In genomic region chr7:26307226-26307625, GRCh38 we compare ENCODE assay signal across 1 cellular context.
A peak's percentile ranks its signal among the peaks of the same experiment; 100 is the strongest.
TF ChIP-seq lines count a peak whose summit lies in the region.

No MANE protein-coding gene starts in this region.

TF ChIP-seq in K562, 482 proteins besides CTCF, POLR2A, EP300 and RAD21:
- TF ChIP-seq, protein P1, sequence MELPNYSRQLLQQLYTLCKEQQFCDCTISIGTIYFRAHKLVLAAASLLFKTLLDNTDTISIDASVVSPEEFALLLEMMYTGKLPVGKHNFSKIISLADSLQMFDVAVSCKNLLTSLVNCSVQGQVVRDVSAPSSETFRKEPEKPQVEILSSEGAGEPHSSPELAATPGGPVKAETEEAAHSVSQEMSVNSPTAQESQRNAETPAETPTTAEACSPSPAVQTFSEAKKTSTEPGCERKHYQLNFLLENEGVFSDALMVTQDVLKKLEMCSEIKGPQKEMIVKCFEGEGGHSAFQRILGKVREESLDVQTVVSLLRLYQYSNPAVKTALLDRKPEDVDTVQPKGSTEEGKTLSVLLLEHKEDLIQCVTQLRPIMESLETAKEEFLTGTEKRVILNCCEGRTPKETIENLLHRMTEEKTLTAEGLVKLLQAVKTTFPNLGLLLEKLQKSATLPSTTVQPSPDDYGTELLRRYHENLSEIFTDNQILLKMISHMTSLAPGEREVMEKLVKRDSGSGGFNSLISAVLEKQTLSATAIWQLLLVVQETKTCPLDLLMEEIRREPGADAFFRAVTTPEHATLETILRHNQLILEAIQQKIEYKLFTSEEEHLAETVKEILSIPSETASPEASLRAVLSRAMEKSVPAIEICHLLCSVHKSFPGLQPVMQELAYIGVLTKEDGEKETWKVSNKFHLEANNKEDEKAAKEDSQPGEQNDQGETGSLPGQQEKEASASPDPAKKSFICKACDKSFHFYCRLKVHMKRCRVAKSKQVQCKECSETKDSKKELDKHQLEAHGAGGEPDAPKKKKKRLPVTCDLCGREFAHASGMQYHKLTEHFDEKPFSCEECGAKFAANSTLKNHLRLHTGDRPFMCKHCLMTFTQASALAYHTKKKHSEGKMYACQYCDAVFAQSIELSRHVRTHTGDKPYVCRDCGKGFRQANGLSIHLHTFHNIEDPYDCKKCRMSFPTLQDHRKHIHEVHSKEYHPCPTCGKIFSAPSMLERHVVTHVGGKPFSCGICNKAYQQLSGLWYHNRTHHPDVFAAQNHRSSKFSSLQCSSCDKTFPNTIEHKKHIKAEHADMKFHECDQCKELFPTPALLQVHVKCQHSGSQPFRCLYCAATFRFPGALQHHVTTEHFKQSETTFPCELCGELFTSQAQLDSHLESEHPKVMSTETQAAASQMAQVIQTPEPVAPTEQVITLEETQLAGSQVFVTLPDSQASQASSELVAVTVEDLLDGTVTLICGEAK (IDR thresholded peaks at IDR 0.05): peak; percentile 24; the same call in 1 of the 2 replicates
- TF ChIP-seq, protein P1 (CRISPR knock-in tag; IDR thresholded peaks at IDR 0.05): no peak
- peak; percentile 94 for TF ChIP-seq JUND (IDR thresholded peaks at IDR 0.05; ENCODE audit: borderline replicate concordance, low read depth, low read length)
- peak; percentile 80; the same call in 2 of the 3 replicates for TF ChIP-seq JUND (tag; IDR thresholded peaks at IDR 0.05; ENCODE audit: borderline replicate concordance, low read depth, low read length)
- peak; percentile 94 for TF ChIP-seq FOSL1 (tag; conservative IDR thresholded peaks at IDR 0.05)
- TF ChIP-seq SMARCC2 (IDR thresholded peaks at IDR 0.05; ENCODE audit: low read depth): peak; percentile 71; the same call in 1 of the 2 replicates
- TF ChIP-seq JUN (IDR thresholded peaks at IDR 0.05; ENCODE audit: borderline replicate concordance, low read depth, low read length): peak; percentile 85
- TF ChIP-seq JUN (CRISPR knock-in tag; IDR thresholded peaks at IDR 0.05; ENCODE audit: borderline replicate concordance): no peak
- TF ChIP-seq SMARCA4 (IDR thresholded peaks at IDR 0.05): peak; percentile 87
- TF ChIP-seq MEIS2 (IDR thresholded peaks at IDR 0.05; ENCODE audit: partially characterized antibody): no peak
- TF ChIP-seq MYNN (IDR thresholded peaks at IDR 0.05): no peak
- no peak for TF ChIP-seq MYNN (CRISPR knock-in tag; IDR thresholded peaks at IDR 0.05)
- TF ChIP-seq ZNF75A (CRISPR knock-in tag; IDR thresholded peaks at IDR 0.05): no peak
- TF ChIP-seq, protein P2, sequence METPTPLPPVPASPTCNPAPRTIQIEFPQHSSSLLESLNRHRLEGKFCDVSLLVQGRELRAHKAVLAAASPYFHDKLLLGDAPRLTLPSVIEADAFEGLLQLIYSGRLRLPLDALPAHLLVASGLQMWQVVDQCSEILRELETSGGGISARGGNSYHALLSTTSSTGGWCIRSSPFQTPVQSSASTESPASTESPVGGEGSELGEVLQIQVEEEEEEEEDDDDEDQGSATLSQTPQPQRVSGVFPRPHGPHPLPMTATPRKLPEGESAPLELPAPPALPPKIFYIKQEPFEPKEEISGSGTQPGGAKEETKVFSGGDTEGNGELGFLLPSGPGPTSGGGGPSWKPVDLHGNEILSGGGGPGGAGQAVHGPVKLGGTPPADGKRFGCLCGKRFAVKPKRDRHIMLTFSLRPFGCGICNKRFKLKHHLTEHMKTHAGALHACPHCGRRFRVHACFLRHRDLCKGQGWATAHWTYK (CRISPR knock-in tag; IDR thresholded peaks at IDR 0.05): no peak
- no peak for TF ChIP-seq ARID4B (CRISPR knock-in tag; IDR thresholded peaks at IDR 0.05)
- peak in 1 of 2 experiments; percentile 56; a peak in 1 of 4 replicates for TF ChIP-seq HDAC1 (IDR thresholded peaks at IDR 0.05)
- 0 out of 4 replicates have a peak, but pooled peaks of 1 of the 2 experiments have one; percentile 25 for TF ChIP-seq RCOR1 (IDR thresholded peaks at IDR 0.05; ENCODE audit: borderline replicate concordance in 1 of 2, low read depth in 2 of 2, low read length in 2 of 2)
- no peak for TF ChIP-seq PPARD (CRISPR knock-in tag; IDR thresholded peaks at IDR 0.05)
- no peak for TF ChIP-seq ZNF830 (CRISPR knock-in tag; IDR thresholded peaks at IDR 0.05)
- no peak for TF ChIP-seq TGIF2 (CRISPR knock-in tag; IDR thresholded peaks at IDR 0.05)
- peak; percentile 68 for TF ChIP-seq SPI1 (IDR thresholded peaks at IDR 0.05; ENCODE audit: borderline replicate concordance, low read depth, low read length)
- 0 out of 4 replicates have a peak, but pooled peaks of 1 of the 2 experiments have one; percentile 13 for TF ChIP-seq MNT (conservative IDR thresholded peaks at IDR 0.05)
- peak; percentile 49; the same call in 1 of the 2 replicates for TF ChIP-seq DPF2 (IDR thresholded peaks at IDR 0.05)
- no peak for TF ChIP-seq ZNF408 (CRISPR knock-in tag; IDR thresholded peaks at IDR 0.05; ENCODE audit: low read depth)
- peak; percentile 45 to 49; a peak in 2 of 4 replicates for TF ChIP-seq FOXK2 (conservative IDR thresholded peaks at IDR 0.05 in 1 of 2, IDR thresholded peaks at IDR 0.05 in 1 of 2; ENCODE audit: low read depth in 2 of 2)
- peak; percentile 84 for TF ChIP-seq ARID1B (IDR thresholded peaks at IDR 0.05)
- no peak for TF ChIP-seq TCFL5 (CRISPR knock-in tag; conservative IDR thresholded peaks at IDR 0.05)
- no peak for TF ChIP-seq TAF7 (tag; IDR thresholded peaks at IDR 0.05)
- peak; percentile 76; the same call in 1 of the 2 replicates for TF ChIP-seq ATF3 (IDR thresholded peaks at IDR 0.05)
- no peak for TF ChIP-seq ATF3 (CRISPR knock-in tag; conservative IDR thresholded peaks at IDR 0.05)
- TF ChIP-seq VEZF1 (CRISPR knock-in tag; IDR thresholded peaks at IDR 0.05): peak; percentile 84
- peak; percentile 28 for TF ChIP-seq FOS (IDR thresholded peaks at IDR 0.05; ENCODE audit: extremely low read depth, insufficient read length)
- TF ChIP-seq, protein P3, sequence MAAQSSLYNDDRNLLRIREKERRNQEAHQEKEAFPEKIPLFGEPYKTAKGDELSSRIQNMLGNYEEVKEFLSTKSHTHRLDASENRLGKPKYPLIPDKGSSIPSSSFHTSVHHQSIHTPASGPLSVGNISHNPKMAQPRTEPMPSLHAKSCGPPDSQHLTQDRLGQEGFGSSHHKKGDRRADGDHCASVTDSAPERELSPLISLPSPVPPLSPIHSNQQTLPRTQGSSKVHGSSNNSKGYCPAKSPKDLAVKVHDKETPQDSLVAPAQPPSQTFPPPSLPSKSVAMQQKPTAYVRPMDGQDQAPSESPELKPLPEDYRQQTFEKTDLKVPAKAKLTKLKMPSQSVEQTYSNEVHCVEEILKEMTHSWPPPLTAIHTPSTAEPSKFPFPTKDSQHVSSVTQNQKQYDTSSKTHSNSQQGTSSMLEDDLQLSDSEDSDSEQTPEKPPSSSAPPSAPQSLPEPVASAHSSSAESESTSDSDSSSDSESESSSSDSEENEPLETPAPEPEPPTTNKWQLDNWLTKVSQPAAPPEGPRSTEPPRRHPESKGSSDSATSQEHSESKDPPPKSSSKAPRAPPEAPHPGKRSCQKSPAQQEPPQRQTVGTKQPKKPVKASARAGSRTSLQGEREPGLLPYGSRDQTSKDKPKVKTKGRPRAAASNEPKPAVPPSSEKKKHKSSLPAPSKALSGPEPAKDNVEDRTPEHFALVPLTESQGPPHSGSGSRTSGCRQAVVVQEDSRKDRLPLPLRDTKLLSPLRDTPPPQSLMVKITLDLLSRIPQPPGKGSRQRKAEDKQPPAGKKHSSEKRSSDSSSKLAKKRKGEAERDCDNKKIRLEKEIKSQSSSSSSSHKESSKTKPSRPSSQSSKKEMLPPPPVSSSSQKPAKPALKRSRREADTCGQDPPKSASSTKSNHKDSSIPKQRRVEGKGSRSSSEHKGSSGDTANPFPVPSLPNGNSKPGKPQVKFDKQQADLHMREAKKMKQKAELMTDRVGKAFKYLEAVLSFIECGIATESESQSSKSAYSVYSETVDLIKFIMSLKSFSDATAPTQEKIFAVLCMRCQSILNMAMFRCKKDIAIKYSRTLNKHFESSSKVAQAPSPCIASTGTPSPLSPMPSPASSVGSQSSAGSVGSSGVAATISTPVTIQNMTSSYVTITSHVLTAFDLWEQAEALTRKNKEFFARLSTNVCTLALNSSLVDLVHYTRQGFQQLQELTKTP (IDR thresholded peaks at IDR 0.05; ENCODE audit: low read depth in 1 of 2, partially characterized antibody in 2 of 2): no peak
- 0 out of 2 replicates have a peak, but pooled peaks have one; percentile 23 for TF ChIP-seq MTA3 (IDR thresholded peaks at IDR 0.05; ENCODE audit: borderline replicate concordance)
- peak; percentile 93 for TF ChIP-seq SMARCE1 (IDR thresholded peaks at IDR 0.05)
